13 cellular contexts compared by ENCODE assay signal in genomic region chr5:75044406-75044805, GRCh38. TPM values are rescaled to one million over a fixed set of nuclear protein-coding genes. Genes with fewer than 3 reads are reported as not detected.
DNase-seq lines count a peak whose midpoint lies in the region; ATAC-seq and TF ChIP-seq lines count a peak whose summit lies in the region.
"Had no signal": no experiment of that assay in that cellular context is flagged by ENCODE, and none has a peak within 500 bp of the region (broad histone marks: within the 10 kb centered on the region; RNA-seq: fewer than 3 reads in every experiment).

No MANE protein-coding gene starts in this region.

- no peaks in the 10 kb centered on the region for H3K27me3 ChIP-seq in vagina

- ATAC-seq in left lobe of liver (peak; percentile 99), HG03039 (IDR thresholded peaks at IDR 0.05; ENCODE audit: unreplicated experiment) (no peak)

- intact Hi-C loops in vagina (cut with DNase I) = no loop called here

- no peak for TF ChIP-seq CTCF in vagina (IDR thresholded peaks at IDR 0.05)

- peak in 4 of 6 experiments; percentile 17 to 31 (median 25) for DNase-seq in stimulated activated naive CD4-positive, alpha-beta T cell (lab: John Stamatoyannopoulos, UW)
- no peak for DNase-seq in stimulated activated naive CD4-positive, alpha-beta T cell treated with Interleukin-2 at 50 U/mL for 16 hours (lab: John Stamatoyannopoulos, UW)
- DNase-seq in left lobe of liver (ENCODE audit: low spot score) (peak; percentile 87), vagina (ENCODE audit: extremely low spot score in 2 of 2) (no peak), NCI-H345 (lab: John Stamatoyannopoulos, UW) (no peak)
- no peak for DNase-seq in activated T-cell treated with anti-CD3 and anti-CD28 coated beads, Interleukin-2, amount 50 U/mL, for 1 hour
- DNase-seq: activated T-cell treated with anti-CD3 and anti-CD28 coated beads, Interleukin-2, amount 50 U/mL, for 24 hours; amniotic stem cell; NCI-H1048; NCI-H446; SW 1271 had no signal

- H3K36me3 ChIP-seq in vagina = no peaks in the 10 kb centered on the region

- no peak overlapping the region for H3K4me3 ChIP-seq in vagina

- TF ChIP-seq POLR2A in vagina (IDR thresholded peaks at IDR 0.05) = no peak

- H3K27ac ChIP-seq in angular gyrus (ENCODE audit: low read depth, low read length) = peak overlapping the region; percentile 24
- H3K27ac ChIP-seq in vagina = no peak overlapping the region

- peaks cover 11% of the 10 kb centered on the region for H3K4me1 ChIP-seq in vagina

- no peaks in the 10 kb centered on the region for H3K9me3 ChIP-seq in vagina

RNA-seq across cellular contexts. Expression of gene GCNT4, which starts 8.0 kb away (rescaled TPM):
- total RNA-seq in left lobe of liver (0.25 TPM), vagina (2.5 TPM)

Comparison
In these comparisons a context has a peak if more than half of its experiments do, and no peak if none do; other contexts are left out.
1. DNase-seq: peak in stimulated activated naive CD4-positive, alpha-beta T cell (4 of 6) and left lobe of liver (single experiment); none in stimulated activated naive CD4-positive, alpha-beta T cell treated with Interleukin-2 at 50 U/mL for 16 hours (single experiment), activated T-cell treated with anti-CD3 and anti-CD28 coated beads, Interleukin-2, amount 50 U/mL, for 1 hour (single experiment), vagina (0 of 2) and NCI-H345 (single experiment).